In the genomic region with DNA sequence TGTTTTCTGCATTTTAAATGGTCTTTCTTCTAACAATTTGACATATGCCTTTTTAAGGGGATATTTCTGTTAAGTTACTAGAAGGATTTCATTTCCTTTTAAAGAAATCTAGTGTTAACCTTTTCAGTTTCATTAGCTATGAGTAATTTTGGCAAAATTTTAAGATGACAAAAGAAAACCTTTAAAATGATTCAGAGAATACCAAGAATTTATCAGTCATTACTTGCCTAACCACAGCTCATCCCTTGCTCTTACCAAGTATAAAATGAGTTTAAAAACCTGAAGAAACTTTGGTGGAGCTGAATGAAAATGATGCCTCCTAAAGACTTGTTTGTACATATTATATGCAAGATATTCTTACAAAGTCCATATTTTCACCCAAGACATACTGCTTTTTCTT, we compare ENCODE assay signal across 1 cellular context.
TF ChIP-seq lines count a peak whose summit lies in the region.

No MANE protein-coding gene starts in this region.

TF ChIP-seq in GM12878, 131 proteins besides CTCF, POLR2A, EP300 and RAD21 (continued from another document and continues in another):
- TF ChIP-seq, protein P1, sequence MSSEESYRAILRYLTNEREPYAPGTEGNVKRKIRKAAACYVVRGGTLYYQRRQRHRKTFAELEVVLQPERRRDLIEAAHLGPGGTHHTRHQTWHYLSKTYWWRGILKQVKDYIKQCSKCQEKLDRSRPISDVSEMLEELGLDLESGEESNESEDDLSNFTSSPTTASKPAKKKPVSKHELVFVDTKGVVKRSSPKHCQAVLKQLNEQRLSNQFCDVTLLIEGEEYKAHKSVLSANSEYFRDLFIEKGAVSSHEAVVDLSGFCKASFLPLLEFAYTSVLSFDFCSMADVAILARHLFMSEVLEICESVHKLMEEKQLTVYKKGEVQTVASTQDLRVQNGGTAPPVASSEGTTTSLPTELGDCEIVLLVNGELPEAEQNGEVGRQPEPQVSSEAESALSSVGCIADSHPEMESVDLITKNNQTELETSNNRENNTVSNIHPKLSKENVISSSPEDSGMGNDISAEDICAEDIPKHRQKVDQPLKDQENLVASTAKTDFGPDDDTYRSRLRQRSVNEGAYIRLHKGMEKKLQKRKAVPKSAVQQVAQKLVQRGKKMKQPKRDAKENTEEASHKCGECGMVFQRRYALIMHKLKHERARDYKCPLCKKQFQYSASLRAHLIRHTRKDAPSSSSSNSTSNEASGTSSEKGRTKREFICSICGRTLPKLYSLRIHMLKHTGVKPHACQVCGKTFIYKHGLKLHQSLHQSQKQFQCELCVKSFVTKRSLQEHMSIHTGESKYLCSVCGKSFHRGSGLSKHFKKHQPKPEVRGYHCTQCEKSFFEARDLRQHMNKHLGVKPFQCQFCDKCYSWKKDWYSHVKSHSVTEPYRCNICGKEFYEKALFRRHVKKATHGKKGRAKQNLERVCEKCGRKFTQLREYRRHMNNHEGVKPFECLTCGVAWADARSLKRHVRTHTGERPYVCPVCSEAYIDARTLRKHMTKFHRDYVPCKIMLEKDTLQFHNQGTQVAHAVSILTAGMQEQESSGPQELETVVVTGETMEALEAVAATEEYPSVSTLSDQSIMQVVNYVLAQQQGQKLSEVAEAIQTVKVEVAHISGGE (CRISPR knock-in tag; IDR thresholded peaks at IDR 0.05), result no peak
- TF ChIP-seq POU2F2 (IDR thresholded peaks at IDR 0.05; ENCODE audit: borderline replicate concordance, low read depth, low read length) (no peak), NBN (IDR thresholded peaks at IDR 0.05) (no peak), CREB1 (IDR thresholded peaks at IDR 0.05; ENCODE audit: low read depth) (no peak), CREM (IDR thresholded peaks at IDR 0.05; ENCODE audit: low read depth) (peak; percentile 50; the same call in 1 of the 2 replicates), RAD51 (IDR thresholded peaks at IDR 0.05) (no peak), SUZ12 (IDR thresholded peaks at IDR 0.05; ENCODE audit: unreplicated experiment) (no peak), GABPA (IDR thresholded peaks at IDR 0.05; ENCODE audit: low read depth) (peak; percentile 40; the same call in 1 of the 2 replicates), EGR1 (IDR thresholded peaks at IDR 0.05; ENCODE audit: borderline replicate concordance in 1 of 2, low read depth in 2 of 2, low read length in 2 of 2) (no peak), KLF5 (IDR thresholded peaks at IDR 0.05; ENCODE audit: partially characterized antibody) (no peak), LARP7 (IDR thresholded peaks at IDR 0.05) (no peak), EED (IDR thresholded peaks at IDR 0.05; ENCODE audit: low read depth) (no peak), RBBP5 (conservative IDR thresholded peaks at IDR 0.05) (no peak), ZNF274 (IDR thresholded peaks at IDR 0.05; ENCODE audit: insufficient read depth, insufficient read length) (no peak), MEF2A (IDR thresholded peaks at IDR 0.05; ENCODE audit: insufficient read depth, low read depth, low read length) (0 out of 2 replicates have a peak, but pooled peaks have one; percentile 26), POLR2AphosphoS2 (IDR thresholded peaks at IDR 0.05; ENCODE audit: low read depth, low read length) (no peak), SUPT20H (IDR thresholded peaks at IDR 0.05; ENCODE audit: borderline replicate concordance, control insufficient read depth, low read depth, low read length) (no peak), TARDBP (IDR thresholded peaks at IDR 0.05; ENCODE audit: borderline replicate concordance) (no peak), HCFC1 (IDR thresholded peaks at IDR 0.05; ENCODE audit: low read length) (no peak), RUNX3 (IDR thresholded peaks at IDR 0.05; ENCODE audit: low read length) (peak; percentile 85; the same call in 1 of the 2 replicates), SIX5 (IDR thresholded peaks at IDR 0.05; ENCODE audit: low read depth, low read length, severe bottlenecking) (no peak), CBX5 (IDR thresholded peaks at IDR 0.05; ENCODE audit: low read depth) (0 out of 2 replicates have a peak, but pooled peaks have one; percentile 34), BACH1 (IDR thresholded peaks at IDR 0.05; ENCODE audit: borderline replicate concordance) (no peak), STAT1 (conservative IDR thresholded peaks at IDR 0.05) (no peak), PML (IDR thresholded peaks at IDR 0.05; ENCODE audit: low read length) (no peak), FOS (IDR thresholded peaks at IDR 0.05; ENCODE audit: borderline replicate concordance, extremely low read depth, insufficient read length) (no peak), JUND (IDR thresholded peaks at IDR 0.05; ENCODE audit: low read depth, low read length) (no peak), MTA2 (IDR thresholded peaks at IDR 0.05; ENCODE audit: low read depth) (peak; percentile 61; the same call in 1 of the 2 replicates), ZNF384 (IDR thresholded peaks at IDR 0.05; ENCODE audit: borderline replicate concordance, low read depth, low read length) (no peak), FOXM1 (IDR thresholded peaks at IDR 0.05; ENCODE audit: low read depth, low read length) (peak; percentile 65; the same call in 1 of the 2 replicates), JUNB (IDR thresholded peaks at IDR 0.05) (peak; percentile 92), ZNF217 (IDR thresholded peaks at IDR 0.05) (no peak), ZSCAN29 (IDR thresholded peaks at IDR 0.05) (no peak), ATF7 (IDR thresholded peaks at IDR 0.05; ENCODE audit: low read depth) (peak; percentile 39; the same call in 1 of the 2 replicates), NR2C2 (IDR thresholded peaks at IDR 0.05; ENCODE audit: borderline replicate concordance, control insufficient read depth, insufficient read length, low read depth) (no peak), CBFB (IDR thresholded peaks at IDR 0.05; ENCODE audit: low read depth) (peak; percentile 56; the same call in 1 of the 2 replicates), TCF12 (IDR thresholded peaks at IDR 0.05; ENCODE audit: low read depth, low read length) (no peak), EZH2 (IDR thresholded peaks at IDR 0.05; ENCODE audit: borderline replicate concordance, control insufficient read depth, low read depth, low read length) (no peak), YBX1 (IDR thresholded peaks at IDR 0.05) (no peak)
- TF ChIP-seq, protein P2, sequence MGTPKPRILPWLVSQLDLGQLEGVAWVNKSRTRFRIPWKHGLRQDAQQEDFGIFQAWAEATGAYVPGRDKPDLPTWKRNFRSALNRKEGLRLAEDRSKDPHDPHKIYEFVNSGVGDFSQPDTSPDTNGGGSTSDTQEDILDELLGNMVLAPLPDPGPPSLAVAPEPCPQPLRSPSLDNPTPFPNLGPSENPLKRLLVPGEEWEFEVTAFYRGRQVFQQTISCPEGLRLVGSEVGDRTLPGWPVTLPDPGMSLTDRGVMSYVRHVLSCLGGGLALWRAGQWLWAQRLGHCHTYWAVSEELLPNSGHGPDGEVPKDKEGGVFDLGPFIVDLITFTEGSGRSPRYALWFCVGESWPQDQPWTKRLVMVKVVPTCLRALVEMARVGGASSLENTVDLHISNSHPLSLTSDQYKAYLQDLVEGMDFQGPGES (IDR thresholded peaks at IDR 0.05), result no peak
- TF ChIP-seq, protein P3, sequence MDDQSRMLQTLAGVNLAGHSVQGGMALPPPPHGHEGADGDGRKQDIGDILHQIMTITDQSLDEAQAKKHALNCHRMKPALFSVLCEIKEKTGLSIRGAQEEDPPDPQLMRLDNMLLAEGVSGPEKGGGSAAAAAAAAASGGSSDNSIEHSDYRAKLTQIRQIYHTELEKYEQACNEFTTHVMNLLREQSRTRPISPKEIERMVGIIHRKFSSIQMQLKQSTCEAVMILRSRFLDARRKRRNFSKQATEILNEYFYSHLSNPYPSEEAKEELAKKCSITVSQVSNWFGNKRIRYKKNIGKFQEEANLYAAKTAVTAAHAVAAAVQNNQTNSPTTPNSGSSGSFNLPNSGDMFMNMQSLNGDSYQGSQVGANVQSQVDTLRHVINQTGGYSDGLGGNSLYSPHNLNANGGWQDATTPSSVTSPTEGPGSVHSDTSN (IDR thresholded peaks at IDR 0.05; ENCODE audit: insufficient replicate concordance, low read depth, low read length), result no peak
- TF ChIP-seq, protein P4, sequence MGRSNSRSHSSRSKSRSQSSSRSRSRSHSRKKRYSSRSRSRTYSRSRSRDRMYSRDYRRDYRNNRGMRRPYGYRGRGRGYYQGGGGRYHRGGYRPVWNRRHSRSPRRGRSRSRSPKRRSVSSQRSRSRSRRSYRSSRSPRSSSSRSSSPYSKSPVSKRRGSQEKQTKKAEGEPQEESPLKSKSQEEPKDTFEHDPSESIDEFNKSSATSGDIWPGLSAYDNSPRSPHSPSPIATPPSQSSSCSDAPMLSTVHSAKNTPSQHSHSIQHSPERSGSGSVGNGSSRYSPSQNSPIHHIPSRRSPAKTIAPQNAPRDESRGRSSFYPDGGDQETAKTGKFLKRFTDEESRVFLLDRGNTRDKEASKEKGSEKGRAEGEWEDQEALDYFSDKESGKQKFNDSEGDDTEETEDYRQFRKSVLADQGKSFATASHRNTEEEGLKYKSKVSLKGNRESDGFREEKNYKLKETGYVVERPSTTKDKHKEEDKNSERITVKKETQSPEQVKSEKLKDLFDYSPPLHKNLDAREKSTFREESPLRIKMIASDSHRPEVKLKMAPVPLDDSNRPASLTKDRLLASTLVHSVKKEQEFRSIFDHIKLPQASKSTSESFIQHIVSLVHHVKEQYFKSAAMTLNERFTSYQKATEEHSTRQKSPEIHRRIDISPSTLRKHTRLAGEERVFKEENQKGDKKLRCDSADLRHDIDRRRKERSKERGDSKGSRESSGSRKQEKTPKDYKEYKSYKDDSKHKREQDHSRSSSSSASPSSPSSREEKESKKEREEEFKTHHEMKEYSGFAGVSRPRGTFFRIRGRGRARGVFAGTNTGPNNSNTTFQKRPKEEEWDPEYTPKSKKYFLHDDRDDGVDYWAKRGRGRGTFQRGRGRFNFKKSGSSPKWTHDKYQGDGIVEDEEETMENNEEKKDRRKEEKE (IDR thresholded peaks at IDR 0.05), result no peak
- TF ChIP-seq, protein P5, sequence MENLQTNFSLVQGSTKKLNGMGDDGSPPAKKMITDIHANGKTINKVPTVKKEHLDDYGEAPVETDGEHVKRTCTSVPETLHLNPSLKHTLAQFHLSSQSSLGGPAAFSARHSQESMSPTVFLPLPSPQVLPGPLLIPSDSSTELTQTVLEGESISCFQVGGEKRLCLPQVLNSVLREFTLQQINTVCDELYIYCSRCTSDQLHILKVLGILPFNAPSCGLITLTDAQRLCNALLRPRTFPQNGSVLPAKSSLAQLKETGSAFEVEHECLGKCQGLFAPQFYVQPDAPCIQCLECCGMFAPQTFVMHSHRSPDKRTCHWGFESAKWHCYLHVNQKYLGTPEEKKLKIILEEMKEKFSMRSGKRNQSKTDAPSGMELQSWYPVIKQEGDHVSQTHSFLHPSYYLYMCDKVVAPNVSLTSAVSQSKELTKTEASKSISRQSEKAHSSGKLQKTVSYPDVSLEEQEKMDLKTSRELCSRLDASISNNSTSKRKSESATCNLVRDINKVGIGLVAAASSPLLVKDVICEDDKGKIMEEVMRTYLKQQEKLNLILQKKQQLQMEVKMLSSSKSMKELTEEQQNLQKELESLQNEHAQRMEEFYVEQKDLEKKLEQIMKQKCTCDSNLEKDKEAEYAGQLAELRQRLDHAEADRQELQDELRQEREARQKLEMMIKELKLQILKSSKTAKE (IDR thresholded peaks at IDR 0.05; ENCODE audit: low read depth, poor library complexity, severe bottlenecking), result no peak
- TF ChIP-seq, protein P6, sequence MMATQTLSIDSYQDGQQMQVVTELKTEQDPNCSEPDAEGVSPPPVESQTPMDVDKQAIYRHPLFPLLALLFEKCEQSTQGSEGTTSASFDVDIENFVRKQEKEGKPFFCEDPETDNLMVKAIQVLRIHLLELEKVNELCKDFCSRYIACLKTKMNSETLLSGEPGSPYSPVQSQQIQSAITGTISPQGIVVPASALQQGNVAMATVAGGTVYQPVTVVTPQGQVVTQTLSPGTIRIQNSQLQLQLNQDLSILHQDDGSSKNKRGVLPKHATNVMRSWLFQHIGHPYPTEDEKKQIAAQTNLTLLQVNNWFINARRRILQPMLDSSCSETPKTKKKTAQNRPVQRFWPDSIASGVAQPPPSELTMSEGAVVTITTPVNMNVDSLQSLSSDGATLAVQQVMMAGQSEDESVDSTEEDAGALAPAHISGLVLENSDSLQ (IDR thresholded peaks at IDR 0.05), result no peak
- TF ChIP-seq, protein P7, sequence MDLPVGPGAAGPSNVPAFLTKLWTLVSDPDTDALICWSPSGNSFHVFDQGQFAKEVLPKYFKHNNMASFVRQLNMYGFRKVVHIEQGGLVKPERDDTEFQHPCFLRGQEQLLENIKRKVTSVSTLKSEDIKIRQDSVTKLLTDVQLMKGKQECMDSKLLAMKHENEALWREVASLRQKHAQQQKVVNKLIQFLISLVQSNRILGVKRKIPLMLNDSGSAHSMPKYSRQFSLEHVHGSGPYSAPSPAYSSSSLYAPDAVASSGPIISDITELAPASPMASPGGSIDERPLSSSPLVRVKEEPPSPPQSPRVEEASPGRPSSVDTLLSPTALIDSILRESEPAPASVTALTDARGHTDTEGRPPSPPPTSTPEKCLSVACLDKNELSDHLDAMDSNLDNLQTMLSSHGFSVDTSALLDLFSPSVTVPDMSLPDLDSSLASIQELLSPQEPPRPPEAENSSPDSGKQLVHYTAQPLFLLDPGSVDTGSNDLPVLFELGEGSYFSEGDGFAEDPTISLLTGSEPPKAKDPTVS (IDR thresholded peaks at IDR 0.05; ENCODE audit: low read depth, low read length), result no peak
- TF ChIP-seq, protein P8, sequence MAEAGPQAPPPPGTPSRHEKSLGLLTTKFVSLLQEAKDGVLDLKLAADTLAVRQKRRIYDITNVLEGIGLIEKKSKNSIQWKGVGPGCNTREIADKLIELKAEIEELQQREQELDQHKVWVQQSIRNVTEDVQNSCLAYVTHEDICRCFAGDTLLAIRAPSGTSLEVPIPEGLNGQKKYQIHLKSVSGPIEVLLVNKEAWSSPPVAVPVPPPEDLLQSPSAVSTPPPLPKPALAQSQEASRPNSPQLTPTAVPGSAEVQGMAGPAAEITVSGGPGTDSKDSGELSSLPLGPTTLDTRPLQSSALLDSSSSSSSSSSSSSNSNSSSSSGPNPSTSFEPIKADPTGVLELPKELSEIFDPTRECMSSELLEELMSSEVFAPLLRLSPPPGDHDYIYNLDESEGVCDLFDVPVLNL (IDR thresholded peaks at IDR 0.05; ENCODE audit: low read depth, low read length), result no peak
- TF ChIP-seq, protein P9, sequence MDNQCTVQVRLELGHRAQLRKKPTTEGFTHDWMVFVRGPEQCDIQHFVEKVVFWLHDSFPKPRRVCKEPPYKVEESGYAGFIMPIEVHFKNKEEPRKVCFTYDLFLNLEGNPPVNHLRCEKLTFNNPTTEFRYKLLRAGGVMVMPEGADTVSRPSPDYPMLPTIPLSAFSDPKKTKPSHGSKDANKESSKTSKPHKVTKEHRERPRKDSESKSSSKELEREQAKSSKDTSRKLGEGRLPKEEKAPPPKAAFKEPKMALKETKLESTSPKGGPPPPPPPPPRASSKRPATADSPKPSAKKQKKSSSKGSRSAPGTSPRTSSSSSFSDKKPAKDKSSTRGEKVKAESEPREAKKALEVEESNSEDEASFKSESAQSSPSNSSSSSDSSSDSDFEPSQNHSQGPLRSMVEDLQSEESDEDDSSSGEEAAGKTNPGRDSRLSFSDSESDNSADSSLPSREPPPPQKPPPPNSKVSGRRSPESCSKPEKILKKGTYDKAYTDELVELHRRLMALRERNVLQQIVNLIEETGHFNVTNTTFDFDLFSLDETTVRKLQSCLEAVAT (IDR thresholded peaks at IDR 0.05), result no peak
- TF ChIP-seq, protein P10, sequence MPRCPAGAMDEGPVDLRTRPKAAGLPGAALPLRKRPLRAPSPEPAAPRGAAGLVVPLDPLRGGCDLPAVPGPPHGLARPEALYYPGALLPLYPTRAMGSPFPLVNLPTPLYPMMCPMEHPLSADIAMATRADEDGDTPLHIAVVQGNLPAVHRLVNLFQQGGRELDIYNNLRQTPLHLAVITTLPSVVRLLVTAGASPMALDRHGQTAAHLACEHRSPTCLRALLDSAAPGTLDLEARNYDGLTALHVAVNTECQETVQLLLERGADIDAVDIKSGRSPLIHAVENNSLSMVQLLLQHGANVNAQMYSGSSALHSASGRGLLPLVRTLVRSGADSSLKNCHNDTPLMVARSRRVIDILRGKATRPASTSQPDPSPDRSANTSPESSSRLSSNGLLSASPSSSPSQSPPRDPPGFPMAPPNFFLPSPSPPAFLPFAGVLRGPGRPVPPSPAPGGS (IDR thresholded peaks at IDR 0.05; ENCODE audit: borderline replicate concordance, insufficient read depth, low read depth, low read length, poor library complexity, severe bottlenecking), result peak; percentile 22
